ENCODE assay signal across 12 cellular contexts in genomic region chr7:127907638-127908040, GRCh38.
DNase-seq lines count a peak whose midpoint lies in the region; ATAC-seq, FAIRE-seq and TF ChIP-seq lines count a peak whose summit lies in the region.
"Had no signal": no experiment of that assay in that cellular context is flagged by ENCODE, and none has a peak within 500 bp of the region (broad histone marks: within the 10 kb centered on the region; RNA-seq: fewer than 3 reads in every experiment).

No MANE protein-coding gene starts in this region.

- H3K27me3 Mint-ChIP-seq in activated CD8-positive, alpha-beta T cell treated with anti-CD3 and anti-CD28 coated beads for 36 hours, result no peaks in the 10 kb centered on the region
- H3K27me3 Mint-ChIP-seq in activated CD8-positive, alpha-beta T cell treated with anti-CD3 and anti-CD28 coated beads, Interleukin-2, amount 10 ng/mL, durations not matched to agents 7 days and 5 days (ENCODE audit: low read depth), result no peaks in the 10 kb centered on the region
- H3K27me3 Mint-ChIP-seq: activated B cell treated with CpG ODN at 0.5 μM for 24 hours had no signal

- H3K4me1 Mint-ChIP-seq in activated CD8-positive, alpha-beta T cell treated with anti-CD3 and anti-CD28 coated beads for 36 hours (ENCODE audit: low read depth), result peaks cover 53% of the 10 kb centered on the region
- H3K4me1 Mint-ChIP-seq in activated CD8-positive, alpha-beta T cell treated with anti-CD3 and anti-CD28 coated beads, Interleukin-2, amount 10 ng/mL, durations not matched to agents 7 days and 5 days (ENCODE audit: low read depth), result peaks cover 39% of the 10 kb centered on the region
- peaks cover 47% of the 10 kb centered on the region for H3K4me1 Mint-ChIP-seq in stimulated activated effector memory CD8-positive, alpha-beta T cell treated with anti-CD3 and anti-CD28 coated beads, Interleukin-12 subunit alpha, Interleukin-12 subunit beta, amount 100 ng/mL, for 72 hours

- no peaks in the 10 kb centered on the region for H3K9me3 Mint-ChIP-seq in activated CD8-positive, alpha-beta T cell treated with anti-CD3 and anti-CD28 coated beads for 36 hours
- H3K9me3 Mint-ChIP-seq in activated CD8-positive, alpha-beta T cell treated with anti-CD3 and anti-CD28 coated beads, Interleukin-2, amount 10 ng/mL, durations not matched to agents 7 days and 5 days (ENCODE audit: insufficient read depth), result no peaks in the 10 kb centered on the region
- H3K9me3 Mint-ChIP-seq in stimulated activated effector memory CD8-positive, alpha-beta T cell treated with anti-CD3 and anti-CD28 coated beads, Interleukin-12 subunit alpha, Interleukin-12 subunit beta, amount 100 ng/mL, for 72 hours, result no peaks in the 10 kb centered on the region
- H3K9me3 Mint-ChIP-seq: activated B cell treated with CpG ODN at 0.5 μM for 24 hours, neural crest cell had no signal

- peaks cover 22% of the 10 kb centered on the region for H3K36me3 Mint-ChIP-seq in activated CD8-positive, alpha-beta T cell treated with anti-CD3 and anti-CD28 coated beads for 36 hours (ENCODE audit: low read depth)
- peaks cover 21% of the 10 kb centered on the region for H3K36me3 Mint-ChIP-seq in activated CD8-positive, alpha-beta T cell treated with anti-CD3 and anti-CD28 coated beads, Interleukin-2, amount 10 ng/mL, durations not matched to agents 7 days and 5 days (ENCODE audit: low read depth)
- peaks cover 41% of the 10 kb centered on the region for H3K36me3 Mint-ChIP-seq in stimulated activated effector memory CD8-positive, alpha-beta T cell treated with anti-CD3 and anti-CD28 coated beads, Interleukin-12 subunit alpha, Interleukin-12 subunit beta, amount 100 ng/mL, for 72 hours

- intact Hi-C loops in activated CD8-positive, alpha-beta T cell treated with anti-CD3 and anti-CD28 coated beads for 36 hours (cut with micrococcal nuclease), result no loop called here

- H3K27ac Mint-ChIP-seq in activated CD8-positive, alpha-beta T cell treated with anti-CD3 and anti-CD28 coated beads for 36 hours, result no peak overlapping the region
- no peak overlapping the region for H3K27ac Mint-ChIP-seq in activated CD8-positive, alpha-beta T cell treated with anti-CD3 and anti-CD28 coated beads, Interleukin-2, amount 10 ng/mL, durations not matched to agents 7 days and 5 days
- H3K27ac Mint-ChIP-seq in stimulated activated effector memory CD8-positive, alpha-beta T cell treated with anti-CD3 and anti-CD28 coated beads, Interleukin-12 subunit alpha, Interleukin-12 subunit beta, amount 100 ng/mL, for 72 hours, result peak overlapping the region; percentile 56
- H3K27ac Mint-ChIP-seq: activated B cell treated with CpG ODN at 0.5 μM for 24 hours had no signal

- FAIRE-seq in RCC 7860 (lab: Jason Lieb, UNC), result peak; percentile 85
- FAIRE-seq: kidney had no signal

- DNase-seq in activated CD8-positive, alpha-beta T cell treated with anti-CD3 and anti-CD28 coated beads for 36 hours, result no peak
- DNase-seq in activated CD8-positive, alpha-beta T cell treated with anti-CD3 and anti-CD28 coated beads, Interleukin-2, amount 10 ng/mL, durations not matched to agents 7 days and 5 days, result no peak
- DNase-seq in RCC 7860 (ENCODE audit: low spot score) (peak; percentile 65), fibroblast of pulmonary artery (ENCODE audit: low read depth) (peak; percentile 47), COR-L47 (lab: John Stamatoyannopoulos, UW) (no peak), iPS-NIHi7 (ENCODE audit: extremely low spot score) (no peak), DMS79 treated with DMSO at 0.1 percent for 48 hours (lab: John Stamatoyannopoulos, UW) (no peak)
- no peak for DNase-seq in stimulated activated effector memory CD8-positive, alpha-beta T cell treated with anti-CD3 and anti-CD28 coated beads, Interleukin-12 subunit alpha, Interleukin-12 subunit beta, amount 100 ng/mL, for 72 hours (ENCODE audit: low spot score in 2 of 2)
- DNase-seq: activated B cell treated with CpG ODN at 0.5 μM for 24 hours, kidney had no signal

- CTCF ChIA-PET in activated CD8-positive, alpha-beta T cell treated with anti-CD3 and anti-CD28 coated beads for 36 hours (lab: Charles Lee), result no interaction called here
- CTCF ChIA-PET in activated CD8-positive, alpha-beta T cell treated with anti-CD3 and anti-CD28 coated beads, Interleukin-2, amount 10 ng/mL, durations not matched to agents 7 days and 5 days (lab: Charles Lee), result interaction anchor here (3.4 kb wide), 1 partner anchor 12 kb away, joined by 13 read pairs; no protein-coding TSS in a partner anchor

- TF ChIP-seq CTCF in activated CD8-positive, alpha-beta T cell treated with anti-CD3 and anti-CD28 coated beads for 36 hours (IDR thresholded peaks at IDR 0.05), result no peak
- TF ChIP-seq CTCF in fibroblast of pulmonary artery (IDR thresholded peaks at IDR 0.05; ENCODE audit: low read length, missing control alignments), result no peak

- H3K4me3 Mint-ChIP-seq in activated CD8-positive, alpha-beta T cell treated with anti-CD3 and anti-CD28 coated beads for 36 hours, result no peak overlapping the region
- no peak overlapping the region for H3K4me3 Mint-ChIP-seq in activated CD8-positive, alpha-beta T cell treated with anti-CD3 and anti-CD28 coated beads, Interleukin-2, amount 10 ng/mL, durations not matched to agents 7 days and 5 days
- H3K4me3 Mint-ChIP-seq in stimulated activated effector memory CD8-positive, alpha-beta T cell treated with anti-CD3 and anti-CD28 coated beads, Interleukin-12 subunit alpha, Interleukin-12 subunit beta, amount 100 ng/mL, for 72 hours, result no peak overlapping the region
- H3K4me3 Mint-ChIP-seq: activated B cell treated with CpG ODN at 0.5 μM for 24 hours, neural crest cell had no signal

- H3K4me3 ChIP-seq in fibroblast of pulmonary artery (replicated peaks; ENCODE audit: low read depth, low read length), result no peak overlapping the region
- H3K4me3 ChIP-seq: vagina had no signal

- ATAC-seq in activated CD8-positive, alpha-beta T cell treated with anti-CD3 and anti-CD28 coated beads for 36 hours, result peak; percentile 43
- ATAC-seq in activated CD8-positive, alpha-beta T cell treated with anti-CD3 and anti-CD28 coated beads, Interleukin-2, amount 10 ng/mL, durations not matched to agents 7 days and 5 days, result no peak
- peak; percentile 52 for ATAC-seq in stimulated activated effector memory CD8-positive, alpha-beta T cell treated with anti-CD3 and anti-CD28 coated beads, Interleukin-12 subunit alpha, Interleukin-12 subunit beta, amount 100 ng/mL, for 72 hours

- POLR2A ChIA-PET in activated CD8-positive, alpha-beta T cell treated with anti-CD3 and anti-CD28 coated beads for 36 hours (lab: Charles Lee), result no interaction called here
- POLR2A ChIA-PET in activated CD8-positive, alpha-beta T cell treated with anti-CD3 and anti-CD28 coated beads, Interleukin-2, amount 10 ng/mL, durations not matched to agents 7 days and 5 days (lab: Charles Lee), result no interaction called here

Comparison
In these comparisons a context has a peak if more than half of its experiments do, and no peak if none do; other contexts are left out.
1. DNase-seq: peak in RCC 7860 (single experiment) and fibroblast of pulmonary artery (single experiment); none in activated CD8-positive, alpha-beta T cell treated with anti-CD3 and anti-CD28 coated beads for 36 hours (single experiment), activated CD8-positive, alpha-beta T cell treated with anti-CD3 and anti-CD28 coated beads, Interleukin-2, amount 10 ng/mL, durations not matched to agents 7 days and 5 days (single experiment), stimulated activated effector memory CD8-positive, alpha-beta T cell treated with anti-CD3 and anti-CD28 coated beads, Interleukin-12 subunit alpha, Interleukin-12 subunit beta, amount 100 ng/mL, for 72 hours (0 of 2), COR-L47 (single experiment), iPS-NIHi7 (single experiment) and DMS79 treated with DMSO at 0.1 percent for 48 hours (single experiment).